ENCODE assay signal across 15 cellular contexts in the genomic region with DNA sequence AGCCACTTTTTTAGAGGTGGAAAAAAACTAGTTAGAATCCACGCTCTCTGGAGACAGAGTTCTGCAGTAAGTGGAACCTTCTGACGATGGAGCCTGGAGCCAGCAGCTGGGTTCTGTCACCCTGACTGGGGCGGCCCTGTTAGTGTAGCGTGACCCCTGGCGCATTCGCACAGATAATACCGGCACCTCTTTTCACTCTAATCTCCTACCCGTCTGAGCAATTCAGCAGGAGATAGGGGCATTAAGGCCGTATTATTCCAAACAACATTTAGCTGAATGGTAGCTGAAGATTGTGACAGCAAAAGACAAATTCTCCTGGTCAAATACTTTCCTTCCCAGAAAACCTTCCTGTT.
DNase-seq lines count a peak whose midpoint lies in the region; ATAC-seq, FAIRE-seq and TF ChIP-seq lines count a peak whose summit lies in the region.
"Had no signal": no experiment of that assay in that cellular context is flagged by ENCODE, and none has a peak within 500 bp of the region (broad histone marks: within the 10 kb centered on the region; RNA-seq: fewer than 3 reads in every experiment).

No MANE protein-coding gene starts in this region.

- POLR2A ChIA-PET in HepG2 (lab: Yijun Ruan, JAX): no interaction called here

- 27 to 41% methylated on average over 7 to 9 of the region's 9 CpGs for WGBS in gastroesophageal sphincter (ENCODE audit: low coverage in 1 of 2), 2 donors
- WGBS in HepG2 (ENCODE audit: low lambda C conversion rate): 27% methylated on average over 9 of the region's 9 CpGs

- H3K9ac ChIP-seq in HepG2 (ENCODE audit: insufficient read depth, low read depth, low read length) (no peak overlapping the region), stomach smooth muscle (ENCODE audit: low read length in 2 of 2) (peak overlapping the region in 1 of 2 donors; percentile 32)

- no peak for TF ChIP-seq EP300 in gastroesophageal sphincter (IDR thresholded peaks at IDR 0.05)
- TF ChIP-seq EP300 in HepG2 (IDR thresholded peaks at IDR 0.05; ENCODE audit: low read depth in 2 of 2, low read length in 2 of 2): no peak
- TF ChIP-seq EP300 in HepG2 (CRISPR knock-in tag; IDR thresholded peaks at IDR 0.05; ENCODE audit: borderline replicate concordance): no peak

- no peaks in the 10 kb centered on the region for H3K79me2 ChIP-seq in HepG2 (ENCODE audit: insufficient read depth, low read length)

- in situ Hi-C loops in HepG2 (cut with HindIII; ENCODE audit: extremely low pct_ligation_motif_present, low pct_unique_long_range_greater_than_20kb): no loop called here
- in situ Hi-C loops in gastrocnemius medialis (cut with MboI; ENCODE audit: low sequenced_read_pairs in 4 of 4): no loop called here

- H3K27ac ChIP-seq in gastroesophageal sphincter (peak overlapping the region; percentile 39 to 73 (median 58)), HepG2 (ENCODE audit: extremely low read length, insufficient read depth, low read length) (no peak overlapping the region), stomach smooth muscle (ENCODE audit: low read length) (peak overlapping the region; percentile 50), gastrocnemius medialis (no peak overlapping the region)

- BruUV-seq in HepG2 (replicated peaks; lab: Mats Ljungman, UMichigan): no TSS peak

- no peaks in the 10 kb centered on the region for H3K9me3 ChIP-seq in gastroesophageal sphincter
- H3K9me3 ChIP-seq in HepG2 (ENCODE audit: low read length): no peaks in the 10 kb centered on the region
- peaks cover 0 to 3% of the 10 kb centered on the region in 2 donors for H3K9me3 ChIP-seq in stomach smooth muscle (ENCODE audit: control insufficient read depth in 2 of 2, low read length in 2 of 2)
- no peaks in the 10 kb centered on the region for H3K9me3 ChIP-seq in gastrocnemius medialis
- H3K9me3 ChIP-seq: spleen had no signal

- no peak overlapping the region for H2AFZ ChIP-seq in HepG2 (ENCODE audit: low read length)

- no peak for FAIRE-seq in HepG2 (lab: Jason Lieb, UNC)
- FAIRE-seq: RCC 7860 had no signal

- H3K36me3 ChIP-seq in gastroesophageal sphincter (no peaks in the 10 kb centered on the region), HepG2 (replicated peaks in 1 of 2; ENCODE audit: control insufficient read depth in 1 of 2, insufficient read depth in 2 of 2, low read length in 2 of 2) (no peaks in the 10 kb centered on the region), stomach smooth muscle (ENCODE audit: control insufficient read depth in 2 of 2, insufficient read depth in 2 of 2, low read length in 2 of 2) (no peaks in the 10 kb centered on the region), gastrocnemius medialis (no peaks in the 10 kb centered on the region)
- H3K36me3 ChIP-seq: spleen had no signal

- TF ChIP-seq CTCF in gastroesophageal sphincter (IDR thresholded peaks at IDR 0.05) (peak in 1 of 4 experiments; percentile 23), HepG2 (CRISPR knock-in tag; IDR thresholded peaks at IDR 0.05) (no peak), gastrocnemius medialis (IDR thresholded peaks at IDR 0.05 in 4 of 5, conservative IDR thresholded peaks at IDR 0.05 in 1 of 5) (no peak)

- TF ChIP-seq RAD21 in HepG2 (CRISPR knock-in tag; IDR thresholded peaks at IDR 0.05): no peak

- no peak overlapping the region for H3K4me2 ChIP-seq in HepG2 (ENCODE audit: low read depth, low read length)

- DNase-seq in SK-N-DZ (ENCODE audit: low spot score): peak; percentile 90
- no peak for DNase-seq in HepG2 (ENCODE audit: low spot score)
- no peak for DNase-seq in gastrocnemius medialis
- no peak for DNase-seq in COR-L47 (lab: John Stamatoyannopoulos, UW)
- DNase-seq: activated CD4-positive, alpha-beta T cell treated with anti-CD3 and anti-CD28 coated beads for 48 hours; activated naive CD8-positive, alpha-beta T cell treated with anti-CD3 and anti-CD28 coated beads for 36 hours; activated T-cell treated with anti-CD3 and anti-CD28 coated beads, Interleukin-2, amount 50 U/mL, for 1 hour; DMS153; NCI-H524 treated with DMSO at 0.1 percent for 48 hours; spleen had no signal

- H3K4me3 ChIP-seq in gastroesophageal sphincter (no peak overlapping the region), HepG2 (replicated peaks in 1 of 3; ENCODE audit: insufficient read depth in 1 of 3, low read depth in 2 of 3, low read length in 3 of 3) (no peak overlapping the region), stomach smooth muscle (ENCODE audit: low read length in 2 of 2) (peak overlapping the region; percentile 30 to 37), gastrocnemius medialis (no peak overlapping the region)
- H3K4me3 ChIP-seq: spleen had no signal

- ATAC-seq in gastroesophageal sphincter (peak; percentile 55), HepG2 (peak; percentile 46; the same call in 1 of the 3 replicates), HG02973 (IDR thresholded peaks at IDR 0.05; ENCODE audit: unreplicated experiment) (no peak), gastrocnemius medialis (no peak), GM18873 (IDR thresholded peaks at IDR 0.05; ENCODE audit: low FRiP score, unreplicated experiment) (no peak)

- TF ChIP-seq POLR2A in gastroesophageal sphincter (IDR thresholded peaks at IDR 0.05): no peak
- TF ChIP-seq POLR2A in HepG2 (IDR thresholded peaks at IDR 0.05; ENCODE audit: insufficient read depth in 1 of 2, low read depth in 2 of 2, low read length in 2 of 2): no peak
- TF ChIP-seq POLR2A in gastrocnemius medialis (IDR thresholded peaks at IDR 0.05): no peak

- CTCF ChIA-PET in HepG2 (lab: Yijun Ruan, JAX; ENCODE audit: low intra/inter-chr PET ratio, low total read pairs): no interaction called here

- H3K4me1 ChIP-seq in gastroesophageal sphincter: peaks cover 8 to 23% (median 11%) of the 10 kb centered on the region in 3 donors
- no peaks in the 10 kb centered on the region for H3K4me1 ChIP-seq in HepG2 (ENCODE audit: insufficient read depth, low read length)
- H3K4me1 ChIP-seq in stomach smooth muscle (ENCODE audit: control insufficient read depth, insufficient read depth, low read length): peaks cover 13% of the 10 kb centered on the region
- H3K4me1 ChIP-seq in gastrocnemius medialis: no peaks in the 10 kb centered on the region

- H3K27me3 ChIP-seq in gastroesophageal sphincter: no peaks in the 10 kb centered on the region
- H3K27me3 ChIP-seq in HepG2 (ENCODE audit: control insufficient read depth in 1 of 2, insufficient read depth in 2 of 2, low read length in 2 of 2): no peaks in the 10 kb centered on the region; a peak in 1 of 5 replicates
- H3K27me3 ChIP-seq in stomach smooth muscle (ENCODE audit: control insufficient read depth in 1 of 2, insufficient read depth in 2 of 2, low read length in 2 of 2): no peaks in the 10 kb centered on the region
- no peaks in the 10 kb centered on the region for H3K27me3 ChIP-seq in gastrocnemius medialis

- intact Hi-C loops in HepG2 (cut with micrococcal nuclease; ENCODE audit: unreplicated experiment): loop anchor here (10.0 kb wide), 1 partner anchor 566 kb away; no protein-coding TSS in a partner anchor
- intact Hi-C loops in gastrocnemius medialis (cut with DNase I; ENCODE audit: low total_unique reads): no loop called here

- no peaks in the 10 kb centered on the region for H4K20me1 ChIP-seq in HepG2 (ENCODE audit: insufficient read depth, low read length)

TF ChIP-seq in HepG2, 621 proteins besides CTCF, POLR2A, EP300 and RAD21:
- no peak for TF ChIP-seq GATA4 (IDR thresholded peaks at IDR 0.05; ENCODE audit: borderline replicate concordance, low read depth)
- TF ChIP-seq, protein P1, sequence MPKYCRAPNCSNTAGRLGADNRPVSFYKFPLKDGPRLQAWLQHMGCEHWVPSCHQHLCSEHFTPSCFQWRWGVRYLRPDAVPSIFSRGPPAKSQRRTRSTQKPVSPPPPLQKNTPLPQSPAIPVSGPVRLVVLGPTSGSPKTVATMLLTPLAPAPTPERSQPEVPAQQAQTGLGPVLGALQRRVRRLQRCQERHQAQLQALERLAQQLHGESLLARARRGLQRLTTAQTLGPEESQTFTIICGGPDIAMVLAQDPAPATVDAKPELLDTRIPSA (CRISPR knock-in tag; IDR thresholded peaks at IDR 0.05; ENCODE audit: borderline replicate concordance): no peak
- TF ChIP-seq MBD4 (IDR thresholded peaks at IDR 0.05; ENCODE audit: borderline replicate concordance, low read length): no peak
- TF ChIP-seq STAG1 (CRISPR knock-in tag; IDR thresholded peaks at IDR 0.05): no peak

Comparison
In these comparisons a context has a peak if more than half of its experiments do, and no peak if none do; other contexts are left out.
1. ATAC-seq: peak in gastroesophageal sphincter (single experiment) and HepG2 (single experiment); none in HG02973 (single experiment), gastrocnemius medialis (0 of 2) and GM18873 (single experiment).
2. H3K27ac ChIP-seq: peak in gastroesophageal sphincter (4 of 4) and stomach smooth muscle (single experiment); none in HepG2 (single experiment) and gastrocnemius medialis (0 of 4).
3. H3K4me3 ChIP-seq: peak in stomach smooth muscle (2 of 2); none in gastroesophageal sphincter (0 of 2), HepG2 (0 of 3) and gastrocnemius medialis (0 of 4).